1 cellular context compared by ENCODE assay signal in genomic region chr6:35496036-35496850, GRCh38.
TF ChIP-seq lines count a peak whose summit lies in the region.

No MANE protein-coding gene starts in this region.

TF ChIP-seq in HepG2, 621 proteins besides CTCF, POLR2A, EP300 and RAD21 (continued from another document and continues in another):
- TF ChIP-seq POGZ (CRISPR knock-in tag; IDR thresholded peaks at IDR 0.05) (no peak), U2AF1 (optimal IDR thresholded peaks at IDR 0.05; ENCODE audit: low read depth, low read length) (no peak), ZNF546 (CRISPR knock-in tag; conservative IDR thresholded peaks at IDR 0.05) (no peak), KDM1A (CRISPR knock-in tag; IDR thresholded peaks at IDR 0.05) (no peak), SALL1 (CRISPR knock-in tag; IDR thresholded peaks at IDR 0.05) (peak; percentile 30; the same call in 1 of the 2 replicates), ZNF672 (CRISPR knock-in tag; IDR thresholded peaks at IDR 0.05) (no peak), GZF1 (CRISPR knock-in tag; IDR thresholded peaks at IDR 0.05) (no peak), ZFYVE20 (CRISPR knock-in tag; IDR thresholded peaks at IDR 0.05; ENCODE audit: borderline replicate concordance, low read depth) (no peak), MAFK (conservative IDR thresholded peaks at IDR 0.05 in 1 of 2, IDR thresholded peaks at IDR 0.05 in 1 of 2; ENCODE audit: low read length in 2 of 2) (no peak), TOE1 (CRISPR knock-in tag; IDR thresholded peaks at IDR 0.05) (no peak), FOXM1 (CRISPR knock-in tag; IDR thresholded peaks at IDR 0.05) (no peak), TCF12 (IDR thresholded peaks at IDR 0.05) (no peak), TCF12 (CRISPR knock-in tag; IDR thresholded peaks at IDR 0.05) (no peak), LCORL (IDR thresholded peaks at IDR 0.05) (no peak), LCORL (CRISPR knock-in tag; IDR thresholded peaks at IDR 0.05) (no peak; the same call in 1 of the 2 replicates), ZNF564 (CRISPR knock-in tag; IDR thresholded peaks at IDR 0.05) (no peak), DR1 (CRISPR knock-in tag; IDR thresholded peaks at IDR 0.05) (peak; percentile 60; the same call in 1 of the 2 replicates), ZNF691 (CRISPR knock-in tag; IDR thresholded peaks at IDR 0.05; ENCODE audit: borderline replicate concordance, low read depth) (no peak; the same call in 1 of the 2 replicates), NFATC3 (CRISPR knock-in tag; IDR thresholded peaks at IDR 0.05) (no peak), ZNF576 (CRISPR knock-in tag; IDR thresholded peaks at IDR 0.05) (no peak), DMAP1 (CRISPR knock-in tag; IDR thresholded peaks at IDR 0.05) (no peak), SNRNP70 (IDR thresholded peaks at IDR 0.05; ENCODE audit: low read depth, low read length) (no peak), ZNF20 (CRISPR knock-in tag; IDR thresholded peaks at IDR 0.05) (no peak), REPIN1 (CRISPR knock-in tag; IDR thresholded peaks at IDR 0.05; ENCODE audit: borderline replicate concordance, low read depth) (no peak), TRIM22 (IDR thresholded peaks at IDR 0.05) (no peak), ZIK1 (CRISPR knock-in tag; IDR thresholded peaks at IDR 0.05; ENCODE audit: borderline replicate concordance, low read depth) (no peak), ZKSCAN5 (CRISPR knock-in tag; IDR thresholded peaks at IDR 0.05) (no peak), POGK (CRISPR knock-in tag; conservative IDR thresholded peaks at IDR 0.05) (no peak; the same call in 1 of the 2 replicates), ZNF484 (CRISPR knock-in tag; IDR thresholded peaks at IDR 0.05; ENCODE audit: borderline replicate concordance, low read depth) (no peak), HMGXB3 (CRISPR knock-in tag; IDR thresholded peaks at IDR 0.05; ENCODE audit: borderline replicate concordance) (no peak; the same call in 1 of the 2 replicates), ZGPAT (CRISPR knock-in tag; IDR thresholded peaks at IDR 0.05) (0 out of 2 replicates have a peak, but pooled peaks have one; percentile 16), FOXP1 (IDR thresholded peaks at IDR 0.05) (no peak), FOXP1 (CRISPR knock-in tag; IDR thresholded peaks at IDR 0.05) (no peak), ARNTL (CRISPR knock-in tag; IDR thresholded peaks at IDR 0.05) (no peak), NR2F1 (CRISPR knock-in tag; IDR thresholded peaks at IDR 0.05) (no peak), MATR3 (CRISPR knock-in tag; IDR thresholded peaks at IDR 0.05) (no peak), BRF2 (CRISPR knock-in tag; IDR thresholded peaks at IDR 0.05) (no peak), CEBPG (CRISPR knock-in tag; IDR thresholded peaks at IDR 0.05) (no peak), ZNF780A (CRISPR knock-in tag; IDR thresholded peaks at IDR 0.05) (no peak), ARID5B (CRISPR knock-in tag; IDR thresholded peaks at IDR 0.05) (no peak), ZHX1 (CRISPR knock-in tag; IDR thresholded peaks at IDR 0.05; ENCODE audit: low read depth) (no peak), DBP (CRISPR knock-in tag; IDR thresholded peaks at IDR 0.05; ENCODE audit: not compliant biosample characterization) (no peak)
